11 cellular contexts compared by ENCODE assay signal in genomic region chr19:46963093-46963734, GRCh38. TPM values are rescaled to one million over a fixed set of nuclear protein-coding genes. Genes with fewer than 3 reads are reported as not detected.
DNase-seq lines count a peak whose midpoint lies in the region; ATAC-seq and TF ChIP-seq lines count a peak whose summit lies in the region.
"Had no signal": no experiment of that assay in that cellular context is flagged by ENCODE, and none has a peak within 500 bp of the region (broad histone marks: within the 10 kb centered on the region; RNA-seq: fewer than 3 reads in every experiment).

No MANE protein-coding gene starts in this region.

- no peak overlapping the region for H3K4me3 Mint-ChIP-seq in activated CD4-positive, alpha-beta memory T cell treated with anti-CD3 and anti-CD28 coated beads for 36 hours
- H3K4me3 Mint-ChIP-seq: naive B cell had no signal

- ATAC-seq in GM21529 (IDR thresholded peaks at IDR 0.05; ENCODE audit: unreplicated experiment) (no peak), GM21619 (IDR thresholded peaks at IDR 0.05; ENCODE audit: unreplicated experiment) (no peak)
- ATAC-seq: gastroesophageal sphincter had no signal

- H3K9me3 Mint-ChIP-seq in activated CD4-positive, alpha-beta memory T cell treated with anti-CD3 and anti-CD28 coated beads for 36 hours: no peaks in the 10 kb centered on the region
- H3K9me3 Mint-ChIP-seq: naive B cell had no signal

- in situ Hi-C loops in GM13976 (cut with MboI; ENCODE audit: low sequenced_read_pairs, unreplicated experiment): no loop called here

- CTCF ChIA-PET in activated CD4-positive, alpha-beta memory T cell treated with anti-CD3 and anti-CD28 coated beads for 36 hours (lab: Charles Lee): interaction anchor here (0.7 to 1.1 kb wide), 2 partner anchors 28 to 50 kb away, joined by 5 to 6 read pairs; no protein-coding TSS in a partner anchor

- peaks cover 8% of the 10 kb centered on the region for H3K36me3 Mint-ChIP-seq in activated CD4-positive, alpha-beta memory T cell treated with anti-CD3 and anti-CD28 coated beads for 36 hours

- H3K4me3 ChIP-seq in foreskin fibroblast (ENCODE audit: low read depth in 1 of 2, low read length in 2 of 2): peak overlapping the region in 1 of 2 donors; percentile 11
- H3K4me3 ChIP-seq: gastroesophageal sphincter had no signal

- DNase-seq in A172 (ENCODE audit: low spot score) (peak; percentile 44), GM13976 (ENCODE audit: low spot score) (peak; percentile 44), foreskin fibroblast (peak; percentile 91 to 93), OCI-M1 (lab: John Stamatoyannopoulos, UW) (no peak), T-helper 9 cell (no peak)
- peak; percentile 53 for DNase-seq in activated CD4-positive, alpha-beta memory T cell treated with anti-CD3 and anti-CD28 coated beads for 36 hours
- DNase-seq: DMS 273 treated with DMSO at 0.1 percent for 48 hours, naive B cell had no signal

- no peaks in the 10 kb centered on the region for H3K27me3 Mint-ChIP-seq in activated CD4-positive, alpha-beta memory T cell treated with anti-CD3 and anti-CD28 coated beads for 36 hours
- H3K27me3 Mint-ChIP-seq: naive B cell had no signal

- TF ChIP-seq CTCF in GM13976 (IDR thresholded peaks at IDR 0.05; ENCODE audit: borderline replicate concordance, control extremely low read depth, extremely low read depth, insufficient read depth, missing control alignments) (no peak), foreskin fibroblast (IDR thresholded peaks at IDR 0.05; ENCODE audit: low read depth, low read length) (no peak)

- intact Hi-C loops in activated CD4-positive, alpha-beta memory T cell treated with anti-CD3 and anti-CD28 coated beads for 36 hours (cut with micrococcal nuclease): no loop called here

- peak overlapping the region; percentile 82 for H3K27ac Mint-ChIP-seq in activated CD4-positive, alpha-beta memory T cell treated with anti-CD3 and anti-CD28 coated beads for 36 hours

- POLR2A ChIA-PET in activated CD4-positive, alpha-beta memory T cell treated with anti-CD3 and anti-CD28 coated beads for 36 hours (lab: Charles Lee): interaction anchor here (1.7 kb wide), 1 partner anchor 8 kb away, joined by 4 read pairs; no protein-coding TSS in a partner anchor

- peaks cover 50% of the 10 kb centered on the region for H3K4me1 Mint-ChIP-seq in activated CD4-positive, alpha-beta memory T cell treated with anti-CD3 and anti-CD28 coated beads for 36 hours (ENCODE audit: low read depth)

RNA-seq across cellular contexts. Expression of gene NPAS1, which starts 56.4 kb away (rescaled TPM):
- total RNA-seq in A172 (2014; rRNA removed; shearing (Covaris generic)): 0.22 TPM in 1 of 2 replicates, not detected in the other
- total RNA-seq in activated CD4-positive, alpha-beta memory T cell treated with anti-CD3 and anti-CD28 coated beads for 36 hours: not detected

Comparison
In these comparisons a context has a peak if more than half of its experiments do, and no peak if none do; other contexts are left out.
1. DNase-seq: peak in A172 (single experiment), GM13976 (single experiment), activated CD4-positive, alpha-beta memory T cell treated with anti-CD3 and anti-CD28 coated beads for 36 hours (single experiment) and foreskin fibroblast (2 of 2); none in OCI-M1 (single experiment) and T-helper 9 cell (single experiment).